19 cellular contexts compared by ENCODE assay signal in the genomic region with DNA sequence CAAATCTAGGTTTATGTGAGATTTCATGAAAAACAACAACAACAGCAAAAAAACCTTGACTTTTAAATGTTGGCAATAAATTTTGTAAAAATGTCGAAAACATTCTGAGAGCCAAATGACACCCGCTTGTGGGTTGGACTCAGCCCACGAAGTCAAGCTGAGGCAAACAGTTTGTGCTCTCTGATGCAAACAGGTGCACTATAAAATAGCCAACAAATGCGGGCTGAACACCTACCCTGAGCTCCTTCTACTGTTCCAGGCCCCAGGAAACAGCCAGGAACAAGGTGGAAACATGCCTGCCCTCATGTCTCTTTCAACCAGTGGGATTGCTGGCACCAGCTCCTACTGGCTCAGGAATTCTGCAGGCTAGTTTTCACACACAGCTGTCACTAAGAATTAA.
A peak's percentile ranks its signal among the peaks of the same experiment; 100 is the strongest.
DNase-seq lines count a peak whose midpoint lies in the region; ATAC-seq and TF ChIP-seq lines count a peak whose summit lies in the region.
"Had no signal": no experiment of that assay in that cellular context is flagged by ENCODE, and none has a peak within 500 bp of the region (broad histone marks: within the 10 kb centered on the region; RNA-seq: fewer than 3 reads in every experiment).

No MANE protein-coding gene starts in this region.

- DNase-seq in heart left ventricle (no peak), cardiac septum (ENCODE audit: low spot score) (no peak), right atrium auricular region (ENCODE audit: low spot score) (no peak), left cardiac atrium (no peak), RPMI8226 (peak; percentile 44), gastrocnemius medialis (peak in 1 of 2 donors; percentile 35)
- no peak for DNase-seq in activated CD8-positive, alpha-beta memory T cell treated with anti-CD3 and anti-CD28 coated beads for 24 hours
- DNase-seq: Caco-2; CD4-positive, CD25-positive, alpha-beta regulatory T cell; CD8-positive, alpha-beta T cell; DMS153; DND-41; GM23248; H7; HCEC 1CT had no signal

- in situ Hi-C loops in gastrocnemius medialis (cut with MboI; ENCODE audit: low sequenced_read_pairs in 4 of 4): no loop called here

- TF ChIP-seq CTCF in heart left ventricle (IDR thresholded peaks at IDR 0.05) (no peak), right atrium auricular region (IDR thresholded peaks at IDR 0.05) (no peak), gastrocnemius medialis (IDR thresholded peaks at IDR 0.05 in 4 of 5, conservative IDR thresholded peaks at IDR 0.05 in 1 of 5) (no peak)

- H3K27ac ChIP-seq in heart left ventricle: peak overlapping the region; percentile 15 to 90 (median 80)
- H3K27ac ChIP-seq in right atrium auricular region: peak overlapping the region; percentile 83 to 93
- peak overlapping the region; percentile 30 to 77 (median 68) for H3K27ac ChIP-seq in gastrocnemius medialis
- H3K27ac ChIP-seq: 22Rv1, BLaER1, C4-2B, GM23248 had no signal

- H3K27me3 ChIP-seq in heart left ventricle (no peaks in the 10 kb centered on the region), right atrium auricular region (no peaks in the 10 kb centered on the region), gastrocnemius medialis (no peaks in the 10 kb centered on the region)
- H3K27me3 ChIP-seq: BLaER1 had no signal

- H3K4me3 ChIP-seq in heart left ventricle: no peak overlapping the region
- no peak overlapping the region for H3K4me3 ChIP-seq in right atrium auricular region
- H3K4me3 ChIP-seq in gastrocnemius medialis: no peak overlapping the region
- H3K4me3 ChIP-seq: BLaER1, GM23248 had no signal

- no peak for TF ChIP-seq POLR2A in heart left ventricle (IDR thresholded peaks at IDR 0.05)
- TF ChIP-seq POLR2A in gastrocnemius medialis (IDR thresholded peaks at IDR 0.05): no peak

- peaks cover 0 to 30% (median 0%) of the 10 kb centered on the region in 12 donors for H3K9me3 ChIP-seq in heart left ventricle
- no peaks in the 10 kb centered on the region for H3K9me3 ChIP-seq in right atrium auricular region
- no peaks in the 10 kb centered on the region for H3K9me3 ChIP-seq in gastrocnemius medialis

- H3K36me3 ChIP-seq in heart left ventricle: no peaks in the 10 kb centered on the region
- no peaks in the 10 kb centered on the region for H3K36me3 ChIP-seq in right atrium auricular region
- no peaks in the 10 kb centered on the region for H3K36me3 ChIP-seq in gastrocnemius medialis
- H3K36me3 ChIP-seq: BLaER1 had no signal

- intact Hi-C loops in heart left ventricle (cut with DNase I): loop anchor here in 1 of 10 donors (1.0 kb wide), 1 partner anchor 59 kb away; no protein-coding TSS in a partner anchor
- intact Hi-C loops in cardiac septum (cut with DNase I): no loop called here
- intact Hi-C loops in left cardiac atrium (cut with DNase I): no loop called here
- intact Hi-C loops in gastrocnemius medialis (cut with DNase I; ENCODE audit: low total_unique reads): no loop called here

- 67 to 72% (median 69%) methylated on average over 4 of the region's 4 CpGs for WGBS in heart left ventricle, 4 donors

- ATAC-seq in heart left ventricle (no peak), left cardiac atrium (no peak), gastrocnemius medialis (peak; percentile 50 to 58), GM21447 (IDR thresholded peaks at IDR 0.05; ENCODE audit: unreplicated experiment) (no peak)
- ATAC-seq: CD8-positive, alpha-beta T cell had no signal

- H3K4me1 ChIP-seq in heart left ventricle: peaks cover 0 to 33% (median 3%) of the 10 kb centered on the region in 12 donors
- peaks cover 0 to 6% of the 10 kb centered on the region in 2 donors for H3K4me1 ChIP-seq in right atrium auricular region
- H3K4me1 ChIP-seq in gastrocnemius medialis: no peaks in the 10 kb centered on the region
- H3K4me1 ChIP-seq: BLaER1, Caco-2 had no signal

Comparison
In these comparisons a context has a peak if more than half of its experiments do, and no peak if none do; other contexts are left out.
1. ATAC-seq: peak in gastrocnemius medialis (2 of 2); none in heart left ventricle (0 of 4), left cardiac atrium (0 of 2) and GM21447 (single experiment).
2. Peak in every context shown above with its lines, with median percentiles within 50 percentile points of each other: H3K27ac ChIP-seq.